In the genomic region with DNA sequence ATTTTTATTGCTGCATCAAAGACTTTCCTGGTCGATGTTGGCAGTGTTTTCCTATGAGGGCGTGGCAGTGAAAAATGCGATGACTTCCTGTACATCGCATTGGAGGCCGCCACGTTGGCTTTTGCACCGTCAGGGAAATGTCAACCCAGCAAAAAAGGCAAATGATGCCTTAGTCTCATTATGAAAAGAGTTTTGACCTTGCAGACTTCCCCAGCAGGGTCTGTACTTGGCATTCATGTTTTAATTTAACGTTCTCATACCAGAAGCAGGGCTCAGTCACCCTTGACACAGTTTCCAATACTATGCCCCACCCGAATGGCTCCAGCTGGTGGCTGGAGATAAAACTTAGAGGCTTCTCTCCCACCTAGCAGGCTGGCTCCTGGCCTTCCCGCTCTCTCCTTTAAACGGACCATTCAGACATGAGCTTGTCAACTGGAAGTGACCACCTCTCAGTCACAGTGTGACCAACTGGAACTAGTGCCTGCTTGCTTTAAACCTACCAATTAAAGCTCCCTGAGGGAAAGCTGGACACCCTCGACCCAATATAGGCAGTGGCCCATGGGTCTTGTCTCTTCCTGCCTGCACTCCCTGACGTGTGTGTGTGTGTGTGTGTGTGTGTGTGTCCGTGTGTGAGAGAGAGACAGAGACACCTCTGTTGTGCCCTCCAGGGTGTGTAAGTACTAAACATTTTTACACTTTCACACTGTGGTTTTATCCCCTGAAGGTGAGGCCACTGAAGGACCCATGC, we compare ENCODE assay signal across 1 cellular context.
A peak's percentile ranks its signal among the peaks of the same experiment; 100 is the strongest.
TF ChIP-seq lines count a peak whose summit lies in the region.

No MANE protein-coding gene starts in this region.

TF ChIP-seq in K562, 482 proteins besides CTCF, POLR2A, EP300 and RAD21 (continued from another document and continues in another):
- TF ChIP-seq, protein P1, sequence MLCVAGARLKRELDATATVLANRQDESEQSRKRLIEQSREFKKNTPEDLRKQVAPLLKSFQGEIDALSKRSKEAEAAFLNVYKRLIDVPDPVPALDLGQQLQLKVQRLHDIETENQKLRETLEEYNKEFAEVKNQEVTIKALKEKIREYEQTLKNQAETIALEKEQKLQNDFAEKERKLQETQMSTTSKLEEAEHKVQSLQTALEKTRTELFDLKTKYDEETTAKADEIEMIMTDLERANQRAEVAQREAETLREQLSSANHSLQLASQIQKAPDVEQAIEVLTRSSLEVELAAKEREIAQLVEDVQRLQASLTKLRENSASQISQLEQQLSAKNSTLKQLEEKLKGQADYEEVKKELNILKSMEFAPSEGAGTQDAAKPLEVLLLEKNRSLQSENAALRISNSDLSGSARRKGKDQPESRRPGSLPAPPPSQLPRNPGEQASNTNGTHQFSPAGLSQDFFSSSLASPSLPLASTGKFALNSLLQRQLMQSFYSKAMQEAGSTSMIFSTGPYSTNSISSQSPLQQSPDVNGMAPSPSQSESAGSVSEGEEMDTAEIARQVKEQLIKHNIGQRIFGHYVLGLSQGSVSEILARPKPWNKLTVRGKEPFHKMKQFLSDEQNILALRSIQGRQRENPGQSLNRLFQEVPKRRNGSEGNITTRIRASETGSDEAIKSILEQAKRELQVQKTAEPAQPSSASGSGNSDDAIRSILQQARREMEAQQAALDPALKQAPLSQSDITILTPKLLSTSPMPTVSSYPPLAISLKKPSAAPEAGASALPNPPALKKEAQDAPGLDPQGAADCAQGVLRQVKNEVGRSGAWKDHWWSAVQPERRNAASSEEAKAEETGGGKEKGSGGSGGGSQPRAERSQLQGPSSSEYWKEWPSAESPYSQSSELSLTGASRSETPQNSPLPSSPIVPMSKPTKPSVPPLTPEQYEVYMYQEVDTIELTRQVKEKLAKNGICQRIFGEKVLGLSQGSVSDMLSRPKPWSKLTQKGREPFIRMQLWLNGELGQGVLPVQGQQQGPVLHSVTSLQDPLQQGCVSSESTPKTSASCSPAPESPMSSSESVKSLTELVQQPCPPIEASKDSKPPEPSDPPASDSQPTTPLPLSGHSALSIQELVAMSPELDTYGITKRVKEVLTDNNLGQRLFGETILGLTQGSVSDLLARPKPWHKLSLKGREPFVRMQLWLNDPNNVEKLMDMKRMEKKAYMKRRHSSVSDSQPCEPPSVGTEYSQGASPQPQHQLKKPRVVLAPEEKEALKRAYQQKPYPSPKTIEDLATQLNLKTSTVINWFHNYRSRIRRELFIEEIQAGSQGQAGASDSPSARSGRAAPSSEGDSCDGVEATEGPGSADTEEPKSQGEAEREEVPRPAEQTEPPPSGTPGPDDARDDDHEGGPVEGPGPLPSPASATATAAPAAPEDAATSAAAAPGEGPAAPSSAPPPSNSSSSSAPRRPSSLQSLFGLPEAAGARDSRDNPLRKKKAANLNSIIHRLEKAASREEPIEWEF (CRISPR knock-in tag; IDR thresholded peaks at IDR 0.05): 0 out of 2 replicates have a peak, but pooled peaks have one; percentile 30
- TF ChIP-seq SMAD1 (IDR thresholded peaks at IDR 0.05; ENCODE audit: low read depth, low read length, partially characterized antibody) (peak; percentile 55), CBX5 (IDR thresholded peaks at IDR 0.05; ENCODE audit: borderline replicate concordance, low read depth) (no peak), PCBP1 (IDR thresholded peaks at IDR 0.05; ENCODE audit: low read depth, low read length, poor library complexity, severe bottlenecking) (no peak), ELF2 (CRISPR knock-in tag; IDR thresholded peaks at IDR 0.05) (no peak), NCOA4 (IDR thresholded peaks at IDR 0.05; ENCODE audit: partially characterized antibody) (no peak), ZNF24 (IDR thresholded peaks at IDR 0.05) (peak; percentile 35; the same call in 1 of the 2 replicates), RNF2 (IDR thresholded peaks at IDR 0.05) (peak; percentile 93), XRCC5 (IDR thresholded peaks at IDR 0.05; ENCODE audit: low read depth, low read length) (no peak; the same call in 1 of the 2 replicates), HNRNPLL (IDR thresholded peaks at IDR 0.05; ENCODE audit: low read depth, low read length, poor library complexity, severe bottlenecking) (no peak), ZNF75A (CRISPR knock-in tag; IDR thresholded peaks at IDR 0.05) (no peak), TRIM28 (IDR thresholded peaks at IDR 0.05) (peak; percentile 92), RBM14 (IDR thresholded peaks at IDR 0.05; ENCODE audit: borderline replicate concordance, insufficient read depth, low read depth, low read length) (no peak), ZNF212 (CRISPR knock-in tag; IDR thresholded peaks at IDR 0.05) (no peak), SRF (CRISPR knock-in tag; IDR thresholded peaks at IDR 0.05) (no peak; a peak in 1 of 4 replicates), CTBP1 (IDR thresholded peaks at IDR 0.05; ENCODE audit: borderline replicate concordance) (peak; percentile 73), HDAC1 (IDR thresholded peaks at IDR 0.05) (peak in 1 of 2 experiments; percentile 53; a peak in 1 of 4 replicates), HNRNPL (IDR thresholded peaks at IDR 0.05; ENCODE audit: low read depth, low read length) (no peak), POLR2B (IDR thresholded peaks at IDR 0.05; ENCODE audit: low read depth, partially characterized antibody) (peak; percentile 65), SETDB1 (IDR thresholded peaks at IDR 0.05; ENCODE audit: low read length) (no peak)
- TF ChIP-seq, protein P2, sequence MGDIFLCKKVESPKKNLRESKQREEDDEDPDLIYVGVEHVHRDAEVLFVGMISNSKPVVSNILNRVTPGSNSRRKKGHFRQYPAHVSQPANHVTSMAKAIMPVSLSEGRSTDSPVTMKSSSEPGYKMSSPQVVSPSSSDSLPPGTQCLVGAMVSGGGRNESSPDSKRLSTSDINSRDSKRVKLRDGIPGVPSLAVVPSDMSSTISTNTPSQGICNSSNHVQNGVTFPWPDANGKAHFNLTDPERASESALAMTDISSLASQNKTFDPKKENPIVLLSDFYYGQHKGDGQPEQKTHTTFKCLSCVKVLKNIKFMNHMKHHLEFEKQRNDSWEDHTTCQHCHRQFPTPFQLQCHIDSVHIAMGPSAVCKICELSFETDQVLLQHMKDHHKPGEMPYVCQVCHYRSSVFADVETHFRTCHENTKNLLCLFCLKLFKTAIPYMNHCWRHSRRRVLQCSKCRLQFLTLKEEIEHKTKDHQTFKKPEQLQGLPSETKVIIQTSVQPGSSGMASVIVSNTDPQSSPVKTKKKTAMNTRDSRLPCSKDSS (IDR thresholded peaks at IDR 0.05; ENCODE audit: low read depth, partially characterized antibody): no peak
- TF ChIP-seq, protein P3, sequence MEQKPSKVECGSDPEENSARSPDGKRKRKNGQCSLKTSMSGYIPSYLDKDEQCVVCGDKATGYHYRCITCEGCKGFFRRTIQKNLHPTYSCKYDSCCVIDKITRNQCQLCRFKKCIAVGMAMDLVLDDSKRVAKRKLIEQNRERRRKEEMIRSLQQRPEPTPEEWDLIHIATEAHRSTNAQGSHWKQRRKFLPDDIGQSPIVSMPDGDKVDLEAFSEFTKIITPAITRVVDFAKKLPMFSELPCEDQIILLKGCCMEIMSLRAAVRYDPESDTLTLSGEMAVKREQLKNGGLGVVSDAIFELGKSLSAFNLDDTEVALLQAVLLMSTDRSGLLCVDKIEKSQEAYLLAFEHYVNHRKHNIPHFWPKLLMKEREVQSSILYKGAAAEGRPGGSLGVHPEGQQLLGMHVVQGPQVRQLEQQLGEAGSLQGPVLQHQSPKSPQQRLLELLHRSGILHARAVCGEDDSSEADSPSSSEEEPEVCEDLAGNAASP (IDR thresholded peaks at IDR 0.05): no peak
- TF ChIP-seq, protein P4, sequence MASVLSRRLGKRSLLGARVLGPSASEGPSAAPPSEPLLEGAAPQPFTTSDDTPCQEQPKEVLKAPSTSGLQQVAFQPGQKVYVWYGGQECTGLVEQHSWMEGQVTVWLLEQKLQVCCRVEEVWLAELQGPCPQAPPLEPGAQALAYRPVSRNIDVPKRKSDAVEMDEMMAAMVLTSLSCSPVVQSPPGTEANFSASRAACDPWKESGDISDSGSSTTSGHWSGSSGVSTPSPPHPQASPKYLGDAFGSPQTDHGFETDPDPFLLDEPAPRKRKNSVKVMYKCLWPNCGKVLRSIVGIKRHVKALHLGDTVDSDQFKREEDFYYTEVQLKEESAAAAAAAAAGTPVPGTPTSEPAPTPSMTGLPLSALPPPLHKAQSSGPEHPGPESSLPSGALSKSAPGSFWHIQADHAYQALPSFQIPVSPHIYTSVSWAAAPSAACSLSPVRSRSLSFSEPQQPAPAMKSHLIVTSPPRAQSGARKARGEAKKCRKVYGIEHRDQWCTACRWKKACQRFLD (CRISPR knock-in tag; IDR thresholded peaks at IDR 0.05): no peak
- TF ChIP-seq, protein P5, sequence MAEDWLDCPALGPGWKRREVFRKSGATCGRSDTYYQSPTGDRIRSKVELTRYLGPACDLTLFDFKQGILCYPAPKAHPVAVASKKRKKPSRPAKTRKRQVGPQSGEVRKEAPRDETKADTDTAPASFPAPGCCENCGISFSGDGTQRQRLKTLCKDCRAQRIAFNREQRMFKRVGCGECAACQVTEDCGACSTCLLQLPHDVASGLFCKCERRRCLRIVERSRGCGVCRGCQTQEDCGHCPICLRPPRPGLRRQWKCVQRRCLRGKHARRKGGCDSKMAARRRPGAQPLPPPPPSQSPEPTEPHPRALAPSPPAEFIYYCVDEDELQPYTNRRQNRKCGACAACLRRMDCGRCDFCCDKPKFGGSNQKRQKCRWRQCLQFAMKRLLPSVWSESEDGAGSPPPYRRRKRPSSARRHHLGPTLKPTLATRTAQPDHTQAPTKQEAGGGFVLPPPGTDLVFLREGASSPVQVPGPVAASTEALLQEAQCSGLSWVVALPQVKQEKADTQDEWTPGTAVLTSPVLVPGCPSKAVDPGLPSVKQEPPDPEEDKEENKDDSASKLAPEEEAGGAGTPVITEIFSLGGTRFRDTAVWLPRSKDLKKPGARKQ (CRISPR knock-in tag; IDR thresholded peaks at IDR 0.05): no peak
- TF ChIP-seq, protein P6, sequence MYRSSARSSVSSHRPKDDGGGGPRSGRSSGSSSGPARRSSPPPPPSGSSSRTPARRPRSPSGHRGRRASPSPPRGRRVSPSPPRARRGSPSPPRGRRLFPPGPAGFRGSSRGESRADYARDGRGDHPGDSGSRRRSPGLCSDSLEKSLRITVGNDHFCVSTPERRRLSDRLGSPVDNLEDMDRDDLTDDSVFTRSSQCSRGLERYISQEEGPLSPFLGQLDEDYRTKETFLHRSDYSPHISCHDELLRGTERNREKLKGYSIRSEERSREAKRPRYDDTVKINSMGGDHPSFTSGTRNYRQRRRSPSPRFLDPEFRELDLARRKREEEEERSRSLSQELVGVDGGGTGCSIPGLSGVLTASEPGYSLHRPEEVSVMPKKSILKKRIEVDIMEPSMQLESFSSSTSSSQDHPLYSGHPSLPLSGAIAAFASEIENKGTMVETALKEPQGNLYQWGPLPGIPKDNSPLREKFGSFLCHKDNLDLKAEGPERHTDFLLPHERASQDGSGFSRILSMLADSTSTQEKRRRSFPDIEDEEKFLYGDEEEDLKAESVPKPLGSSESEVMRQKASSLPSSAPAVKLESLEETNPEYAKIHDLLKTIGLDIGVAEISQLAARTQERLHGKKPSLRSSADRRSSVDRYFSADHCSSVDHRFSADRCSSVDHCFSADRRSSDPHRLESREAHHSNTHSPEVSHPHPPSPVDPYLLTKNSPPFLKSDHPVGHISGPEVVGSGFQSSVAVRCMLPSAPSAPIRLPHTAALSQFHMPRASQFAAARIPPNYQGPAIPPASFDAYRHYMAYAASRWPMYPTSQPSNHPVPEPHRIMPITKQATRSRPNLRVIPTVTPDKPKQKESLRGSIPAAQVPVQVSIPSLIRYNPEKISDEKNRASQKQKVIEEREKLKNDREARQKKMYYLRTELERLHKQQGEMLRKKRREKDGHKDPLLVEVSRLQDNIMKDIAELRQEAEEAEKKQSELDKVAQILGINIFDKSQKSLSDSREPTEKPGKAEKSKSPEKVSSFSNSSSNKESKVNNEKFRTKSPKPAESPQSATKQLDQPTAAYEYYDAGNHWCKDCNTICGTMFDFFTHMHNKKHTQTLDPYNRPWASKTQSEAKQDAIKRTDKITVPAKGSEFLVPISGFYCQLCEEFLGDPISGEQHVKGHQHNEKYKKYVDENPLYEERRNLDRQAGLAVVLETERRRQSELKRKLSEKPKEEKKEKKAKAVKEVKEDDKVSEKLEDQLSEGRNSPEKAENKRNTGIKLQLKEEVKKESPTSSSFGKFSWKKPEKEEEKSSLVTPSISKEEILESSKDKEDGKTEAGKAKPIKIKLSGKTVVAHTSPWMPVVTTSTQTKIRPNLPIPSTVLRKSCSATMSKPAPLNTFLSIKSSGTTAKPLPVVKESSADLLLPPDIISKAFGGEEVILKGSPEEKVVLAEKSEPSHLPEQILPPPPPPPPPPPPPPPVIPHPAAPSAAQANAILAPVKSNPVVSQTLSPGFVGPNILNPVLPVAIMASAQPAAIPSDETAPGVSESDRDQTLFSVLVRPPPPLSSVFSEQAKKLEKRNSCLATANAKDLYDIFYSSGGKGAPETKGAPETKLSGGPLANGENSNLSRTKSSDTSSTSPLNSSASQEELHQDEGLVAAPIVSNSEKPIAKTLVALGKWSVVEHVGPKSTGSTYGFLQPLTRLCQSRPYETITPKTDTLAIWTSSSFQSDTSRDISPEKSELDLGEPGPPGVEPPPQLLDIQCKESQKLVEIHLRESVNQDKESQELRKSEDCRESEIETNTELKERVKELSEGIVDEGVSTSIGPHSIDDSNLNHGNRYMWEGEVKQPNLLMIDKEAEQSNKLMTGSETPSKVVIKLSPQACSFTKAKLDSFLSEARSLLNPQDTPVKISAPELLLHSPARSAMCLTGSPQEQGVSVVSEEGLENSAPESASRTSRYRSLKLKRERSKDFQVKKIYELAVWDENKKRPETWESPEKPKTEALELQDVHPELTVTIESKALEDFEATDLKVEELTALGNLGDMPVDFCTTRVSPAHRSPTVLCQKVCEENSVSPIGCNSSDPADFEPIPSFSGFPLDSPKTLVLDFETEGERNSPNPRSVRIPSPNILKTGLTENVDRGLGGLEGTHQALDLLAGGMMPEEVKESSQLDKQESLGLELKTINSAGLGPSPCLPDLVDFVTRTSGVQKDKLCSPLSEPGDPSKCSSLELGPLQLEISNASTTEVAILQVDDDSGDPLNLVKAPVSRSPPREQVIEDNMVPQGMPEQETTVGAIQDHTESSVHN (IDR thresholded peaks at IDR 0.05; ENCODE audit: borderline replicate concordance in 1 of 2, low read depth in 1 of 2): peak in 1 of 2 experiments; percentile 17; a peak in 1 of 4 replicates
- TF ChIP-seq, protein P7, sequence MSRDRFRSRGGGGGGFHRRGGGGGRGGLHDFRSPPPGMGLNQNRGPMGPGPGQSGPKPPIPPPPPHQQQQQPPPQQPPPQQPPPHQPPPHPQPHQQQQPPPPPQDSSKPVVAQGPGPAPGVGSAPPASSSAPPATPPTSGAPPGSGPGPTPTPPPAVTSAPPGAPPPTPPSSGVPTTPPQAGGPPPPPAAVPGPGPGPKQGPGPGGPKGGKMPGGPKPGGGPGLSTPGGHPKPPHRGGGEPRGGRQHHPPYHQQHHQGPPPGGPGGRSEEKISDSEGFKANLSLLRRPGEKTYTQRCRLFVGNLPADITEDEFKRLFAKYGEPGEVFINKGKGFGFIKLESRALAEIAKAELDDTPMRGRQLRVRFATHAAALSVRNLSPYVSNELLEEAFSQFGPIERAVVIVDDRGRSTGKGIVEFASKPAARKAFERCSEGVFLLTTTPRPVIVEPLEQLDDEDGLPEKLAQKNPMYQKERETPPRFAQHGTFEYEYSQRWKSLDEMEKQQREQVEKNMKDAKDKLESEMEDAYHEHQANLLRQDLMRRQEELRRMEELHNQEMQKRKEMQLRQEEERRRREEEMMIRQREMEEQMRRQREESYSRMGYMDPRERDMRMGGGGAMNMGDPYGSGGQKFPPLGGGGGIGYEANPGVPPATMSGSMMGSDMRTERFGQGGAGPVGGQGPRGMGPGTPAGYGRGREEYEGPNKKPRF (IDR thresholded peaks at IDR 0.05; ENCODE audit: low read depth, low read length): no peak
- TF ChIP-seq, protein P8, sequence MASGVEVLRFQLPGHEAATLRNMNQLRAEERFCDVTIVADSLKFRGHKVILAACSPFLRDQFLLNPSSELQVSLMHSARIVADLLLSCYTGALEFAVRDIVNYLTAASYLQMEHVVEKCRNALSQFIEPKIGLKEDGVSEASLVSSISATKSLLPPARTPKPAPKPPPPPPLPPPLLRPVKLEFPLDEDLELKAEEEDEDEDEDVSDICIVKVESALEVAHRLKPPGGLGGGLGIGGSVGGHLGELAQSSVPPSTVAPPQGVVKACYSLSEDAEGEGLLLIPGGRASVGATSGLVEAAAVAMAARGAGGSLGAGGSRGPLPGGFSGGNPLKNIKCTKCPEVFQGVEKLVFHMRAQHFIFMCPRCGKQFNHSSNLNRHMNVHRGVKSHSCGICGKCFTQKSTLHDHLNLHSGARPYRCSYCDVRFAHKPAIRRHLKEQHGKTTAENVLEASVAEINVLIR (CRISPR knock-in tag; IDR thresholded peaks at IDR 0.05): no peak
